ENCODE assay signal across 2 cellular contexts in the genomic region with DNA sequence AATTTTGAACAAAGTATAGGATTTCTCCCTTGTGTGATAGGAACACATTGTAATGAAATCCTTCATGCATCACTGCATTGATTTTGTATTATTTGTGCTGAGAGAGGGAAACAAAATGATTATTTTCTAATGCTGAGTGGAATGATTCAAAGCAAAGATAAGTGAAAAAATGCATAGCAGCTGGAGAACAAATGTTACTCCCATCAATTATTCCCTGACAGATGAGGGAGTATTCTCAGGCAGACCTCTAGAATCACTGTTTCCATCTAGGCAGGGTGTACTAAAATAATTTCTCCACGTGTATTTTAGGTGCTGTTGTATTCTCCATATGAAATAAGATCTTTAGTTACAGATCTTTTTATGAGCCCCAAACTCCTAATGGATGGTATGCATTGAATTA.
TF ChIP-seq lines count a peak whose summit lies in the region.

No MANE protein-coding gene starts in this region.

TF ChIP-seq in A549, 52 proteins besides CTCF, POLR2A, EP300 and RAD21:
- TF ChIP-seq MYC (IDR thresholded peaks at IDR 0.05; ENCODE audit: borderline replicate concordance, low read length): no peak
- TF ChIP-seq ESRRA (IDR thresholded peaks at IDR 0.05; ENCODE audit: borderline replicate concordance, low read length): no peak
- TF ChIP-seq, protein P1, sequence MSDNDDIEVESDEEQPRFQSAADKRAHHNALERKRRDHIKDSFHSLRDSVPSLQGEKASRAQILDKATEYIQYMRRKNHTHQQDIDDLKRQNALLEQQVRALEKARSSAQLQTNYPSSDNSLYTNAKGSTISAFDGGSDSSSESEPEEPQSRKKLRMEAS (IDR thresholded peaks at IDR 0.05): no peak
- no peak for TF ChIP-seq TFCP2L1 (CRISPR knock-in tag; IDR thresholded peaks at IDR 0.05)
- TF ChIP-seq TP53 (CRISPR knock-in tag; IDR thresholded peaks at IDR 0.05): no peak
- TF ChIP-seq HDAC2 (IDR thresholded peaks at IDR 0.05): no peak
- TF ChIP-seq, protein P2, sequence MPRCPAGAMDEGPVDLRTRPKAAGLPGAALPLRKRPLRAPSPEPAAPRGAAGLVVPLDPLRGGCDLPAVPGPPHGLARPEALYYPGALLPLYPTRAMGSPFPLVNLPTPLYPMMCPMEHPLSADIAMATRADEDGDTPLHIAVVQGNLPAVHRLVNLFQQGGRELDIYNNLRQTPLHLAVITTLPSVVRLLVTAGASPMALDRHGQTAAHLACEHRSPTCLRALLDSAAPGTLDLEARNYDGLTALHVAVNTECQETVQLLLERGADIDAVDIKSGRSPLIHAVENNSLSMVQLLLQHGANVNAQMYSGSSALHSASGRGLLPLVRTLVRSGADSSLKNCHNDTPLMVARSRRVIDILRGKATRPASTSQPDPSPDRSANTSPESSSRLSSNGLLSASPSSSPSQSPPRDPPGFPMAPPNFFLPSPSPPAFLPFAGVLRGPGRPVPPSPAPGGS (IDR thresholded peaks at IDR 0.05): no peak
- TF ChIP-seq CHD4 (IDR thresholded peaks at IDR 0.05; ENCODE audit: borderline replicate concordance): no peak
- no peak for TF ChIP-seq RFX5 (IDR thresholded peaks at IDR 0.05)
- TF ChIP-seq, protein P3, sequence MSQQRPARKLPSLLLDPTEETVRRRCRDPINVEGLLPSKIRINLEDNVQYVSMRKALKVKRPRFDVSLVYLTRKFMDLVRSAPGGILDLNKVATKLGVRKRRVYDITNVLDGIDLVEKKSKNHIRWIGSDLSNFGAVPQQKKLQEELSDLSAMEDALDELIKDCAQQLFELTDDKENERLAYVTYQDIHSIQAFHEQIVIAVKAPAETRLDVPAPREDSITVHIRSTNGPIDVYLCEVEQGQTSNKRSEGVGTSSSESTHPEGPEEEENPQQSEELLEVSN (IDR thresholded peaks at IDR 0.05; ENCODE audit: borderline replicate concordance, low read depth): no peak
- no peak for TF ChIP-seq HOXB5 (CRISPR knock-in tag; IDR thresholded peaks at IDR 0.05)
- TF ChIP-seq, protein P4, sequence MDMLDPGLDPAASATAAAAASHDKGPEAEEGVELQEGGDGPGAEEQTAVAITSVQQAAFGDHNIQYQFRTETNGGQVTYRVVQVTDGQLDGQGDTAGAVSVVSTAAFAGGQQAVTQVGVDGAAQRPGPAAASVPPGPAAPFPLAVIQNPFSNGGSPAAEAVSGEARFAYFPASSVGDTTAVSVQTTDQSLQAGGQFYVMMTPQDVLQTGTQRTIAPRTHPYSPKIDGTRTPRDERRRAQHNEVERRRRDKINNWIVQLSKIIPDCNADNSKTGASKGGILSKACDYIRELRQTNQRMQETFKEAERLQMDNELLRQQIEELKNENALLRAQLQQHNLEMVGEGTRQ (IDR thresholded peaks at IDR 0.05): no peak
- TF ChIP-seq FOXS1 (CRISPR knock-in tag; IDR thresholded peaks at IDR 0.05): no peak

TF ChIP-seq in IMR-90, 13 proteins besides CTCF, POLR2A, EP300 and RAD21:
- TF ChIP-seq MXI1 (IDR thresholded peaks at IDR 0.05; ENCODE audit: borderline replicate concordance, low read depth, low read length): no peak
